8 cellular contexts compared by ENCODE assay signal in genomic region chr1:162070094-162070748, GRCh38.
DNase-seq lines count a peak whose midpoint lies in the region; ATAC-seq and TF ChIP-seq lines count a peak whose summit lies in the region.

No MANE protein-coding gene starts in this region.

- H3K4me1 ChIP-seq in NT2/D1 (ENCODE audit: insufficient read depth, insufficient read length) (peaks cover 6% of the 10 kb centered on the region), muscle layer of duodenum (ENCODE audit: control insufficient read depth in 1 of 2, insufficient read depth in 2 of 2, low read length in 2 of 2) (peaks cover 0 to 12% of the 10 kb centered on the region in 2 donors)

- peak overlapping the region; percentile 76 for H3K4me3 Mint-ChIP-seq in activated T-cell treated with anti-CD3 and anti-CD28 coated beads, Interleukin-2, amount 50 U/mL, for 24 hours

- TF ChIP-seq CTCF in coronary artery (IDR thresholded peaks at IDR 0.05), result no peak

- H3K27me3 Mint-ChIP-seq in activated T-cell treated with anti-CD3 and anti-CD28 coated beads, Interleukin-2, amount 50 U/mL, for 24 hours, result peaks cover 80% of the 10 kb centered on the region

- H3K4me1 Mint-ChIP-seq in activated T-cell treated with anti-CD3 and anti-CD28 coated beads, Interleukin-2, amount 50 U/mL, for 24 hours (ENCODE audit: low read depth), result peaks cover 14% of the 10 kb centered on the region

- peak; percentile 49 for DNase-seq in activated T-cell treated with anti-CD3 and anti-CD28 coated beads, Interleukin-2, amount 50 U/mL, for 24 hours
- DNase-seq in activated T-cell treated with anti-CD3 and anti-CD28 coated beads, Interleukin-2, amount 50 U/mL, for 1 hour, result no peak
- no peak for DNase-seq in NT2/D1 (ENCODE audit: low read depth, low spot score)
- no peak for DNase-seq in coronary artery (ENCODE audit: low spot score)
- DNase-seq in GM19240 (ENCODE audit: insufficient read length, low spot score), result no peak
- no peak for DNase-seq in germinal center (ENCODE audit: low spot score)

- H3K9me3 Mint-ChIP-seq in activated T-cell treated with anti-CD3 and anti-CD28 coated beads, Interleukin-2, amount 50 U/mL, for 24 hours, result no peaks in the 10 kb centered on the region

- H3K4me3 ChIP-seq in NT2/D1 (ENCODE audit: insufficient read length, low read depth) (peak overlapping the region; percentile 88), coronary artery (peak overlapping the region; percentile 93), muscle layer of duodenum (ENCODE audit: low read depth in 1 of 2, low read length in 2 of 2) (peak overlapping the region; percentile 60 to 72)

- H3K27ac Mint-ChIP-seq in activated T-cell treated with anti-CD3 and anti-CD28 coated beads, Interleukin-2, amount 50 U/mL, for 24 hours, result no peak overlapping the region

- no peak for ATAC-seq in GM21381 (IDR thresholded peaks at IDR 0.05; ENCODE audit: unreplicated experiment)

- no peaks in the 10 kb centered on the region for H3K36me3 Mint-ChIP-seq in activated T-cell treated with anti-CD3 and anti-CD28 coated beads, Interleukin-2, amount 50 U/mL, for 24 hours (ENCODE audit: low read depth)

- H3K27ac ChIP-seq in coronary artery, result peak overlapping the region; percentile 67 to 83
- H3K27ac ChIP-seq in muscle layer of duodenum (ENCODE audit: low read length), result no peak overlapping the region

- H3K36me3 ChIP-seq in NT2/D1 (ENCODE audit: insufficient read depth, insufficient read length, low read length) (peaks cover 11% of the 10 kb centered on the region), muscle layer of duodenum (ENCODE audit: control insufficient read depth in 1 of 2, insufficient read depth in 2 of 2, low read length in 2 of 2) (no peaks in the 10 kb centered on the region)

- peaks cover 17% of the 10 kb centered on the region for H3K9me3 ChIP-seq in NT2/D1 (ENCODE audit: insufficient read depth, low read length)
- H3K9me3 ChIP-seq in muscle layer of duodenum (ENCODE audit: control insufficient read depth in 1 of 2, low read length in 2 of 2), result no peaks in the 10 kb centered on the region

- peaks cover 14% of the 10 kb centered on the region for H3K27me3 ChIP-seq in NT2/D1 (ENCODE audit: insufficient read depth, insufficient read length)
- peaks cover 11% of the 10 kb centered on the region for H3K27me3 ChIP-seq in muscle layer of duodenum (ENCODE audit: low read depth, low read length)

- H3K9ac ChIP-seq in NT2/D1 (ENCODE audit: insufficient read length, low read depth), result peak overlapping the region; percentile 92
